ENCODE assay signal across 17 cellular contexts in the genomic region with DNA sequence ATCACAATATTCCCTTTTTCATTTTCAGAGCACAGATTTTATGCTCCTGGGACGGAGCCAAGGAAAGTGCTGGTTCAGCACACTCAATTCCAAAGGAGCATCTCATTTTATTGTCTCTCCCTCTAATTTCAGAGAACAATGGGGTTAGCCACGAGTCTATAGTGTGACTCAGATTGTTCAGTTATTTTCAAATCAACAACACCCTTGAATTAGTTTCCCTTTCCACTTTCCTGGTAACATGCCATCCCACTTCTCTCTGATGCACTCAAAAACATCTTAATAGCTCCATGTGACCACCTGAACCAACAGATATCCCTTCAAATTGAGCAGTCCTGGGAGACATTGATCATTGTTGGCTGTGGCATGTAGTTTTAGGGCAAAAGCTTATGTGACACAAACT.
A peak's percentile ranks its signal among the peaks of the same experiment; 100 is the strongest.
DNase-seq lines count a peak whose midpoint lies in the region; ATAC-seq, FAIRE-seq and TF ChIP-seq lines count a peak whose summit lies in the region.
"Had no signal": no experiment of that assay in that cellular context is flagged by ENCODE, and none has a peak within 500 bp of the region (broad histone marks: within the 10 kb centered on the region; RNA-seq: fewer than 3 reads in every experiment).

No MANE protein-coding gene starts in this region.

- 50% methylated on average over 2 of the region's 2 CpGs for WGBS in mammary epithelial cell (ENCODE audit: low coverage, missing lambda C conversion rate)

- H3K9me3 Mint-ChIP-seq in stimulated activated naive CD8-positive, alpha-beta T cell treated with anti-CD3 and anti-CD28 coated beads, Interleukin-15, amount 100 ng/mL, for 72 hours, result no peaks in the 10 kb centered on the region
- no peaks in the 10 kb centered on the region for H3K9me3 Mint-ChIP-seq in mesothelial cell of epicardium

- dilution Hi-C loops in mammary epithelial cell (cut with HindIII; ENCODE audit: low sequenced_read_pairs), result no loop called here

- H3K36me3 ChIP-seq in mammary epithelial cell (ENCODE audit: insufficient read depth, low read length), result no peaks in the 10 kb centered on the region

- CTCF ChIA-PET in mammary epithelial cell (lab: Charles Lee; ENCODE audit: low non-redundant PET), result no interaction called here

- no TSS peak for BruUV-seq in mammary epithelial cell (replicated peaks; lab: Mats Ljungman, UMichigan)

- H2AFZ ChIP-seq in mammary epithelial cell (ENCODE audit: low read depth, low read length), result peak overlapping the region; percentile 41
- H2AFZ ChIP-seq: PC-9 had no signal

- H4K20me1 ChIP-seq in mammary epithelial cell (ENCODE audit: insufficient read depth, low read length), result no peaks in the 10 kb centered on the region

- H3K9ac ChIP-seq in mammary epithelial cell (ENCODE audit: insufficient read depth, low read length), result no peak overlapping the region

- no peak overlapping the region for H3K4me2 ChIP-seq in mammary epithelial cell (ENCODE audit: insufficient read depth, low read depth, low read length)
- H3K4me2 ChIP-seq: PC-9 had no signal

- FAIRE-seq in urothelium cell line (lab: Jason Lieb, UNC), result no peak
- FAIRE-seq: K562 had no signal

- no peaks in the 10 kb centered on the region for H3K36me3 Mint-ChIP-seq in mesothelial cell of epicardium

- TF ChIP-seq CTCF in mammary epithelial cell (conservative IDR thresholded peaks at IDR 0.05 in 1 of 2, IDR thresholded peaks at IDR 0.05 in 1 of 2; ENCODE audit: extremely low read depth in 1 of 2, insufficient read depth in 1 of 2, low read depth in 1 of 2, low read length in 2 of 2), result no peak
- no peak for TF ChIP-seq CTCF in fibroblast of the aortic adventitia (IDR thresholded peaks at IDR 0.05; ENCODE audit: insufficient read depth, low read length)
- TF ChIP-seq CTCF in mesothelial cell of epicardium (IDR thresholded peaks at IDR 0.05; ENCODE audit: unreplicated experiment), result no peak

- in situ Hi-C loops in mammary epithelial cell (cut with MboI; ENCODE audit: low sequenced_read_pairs in 2 of 2), result no loop called here

- no peaks in the 10 kb centered on the region for H3K9me3 ChIP-seq in mammary epithelial cell (replicated peaks; ENCODE audit: insufficient read depth, low read length)

- intact Hi-C loops in mammary epithelial cell (cut with micrococcal nuclease), result no loop called here

- H3K4me1 ChIP-seq in mammary epithelial cell (ENCODE audit: insufficient read depth, low read length), result peaks cover 24% of the 10 kb centered on the region

- H3K4me3 ChIP-seq in mammary epithelial cell (replicated peaks in 1 of 3; ENCODE audit: insufficient read depth in 1 of 3, low read depth in 2 of 3, low read length in 3 of 3) (no peak overlapping the region), fibroblast of the aortic adventitia (ENCODE audit: low read depth, low read length) (no peak overlapping the region)
- H3K4me3 ChIP-seq: K562, PC-9 had no signal

- H3K27ac Mint-ChIP-seq in stimulated activated naive CD8-positive, alpha-beta T cell treated with anti-CD3 and anti-CD28 coated beads, Interleukin-15, amount 100 ng/mL, for 72 hours, result no peak overlapping the region
- H3K27ac Mint-ChIP-seq in mesothelial cell of epicardium, result no peak overlapping the region

- H3K4me1 Mint-ChIP-seq in stimulated activated naive CD8-positive, alpha-beta T cell treated with anti-CD3 and anti-CD28 coated beads, Interleukin-15, amount 100 ng/mL, for 72 hours, result peaks cover 21% of the 10 kb centered on the region
- H3K4me1 Mint-ChIP-seq in mesothelial cell of epicardium, result peaks cover 6% of the 10 kb centered on the region

- peak overlapping the region; percentile 10 to 56 for H3K4me3 Mint-ChIP-seq in stimulated activated naive CD8-positive, alpha-beta T cell treated with anti-CD3 and anti-CD28 coated beads, Interleukin-15, amount 100 ng/mL, for 72 hours
- H3K4me3 Mint-ChIP-seq in mesothelial cell of epicardium, result no peak overlapping the region

- peak; percentile 74 for ATAC-seq in stimulated activated naive CD8-positive, alpha-beta T cell treated with anti-CD3 and anti-CD28 coated beads, Interleukin-15, amount 100 ng/mL, for 72 hours
- no peak for ATAC-seq in stimulated activated naive CD8-positive, alpha-beta T cell treated with anti-CD3 and anti-CD28 coated beads, Interleukin-15, Interleukin-2, amounts not matched to agents 100 U/mL and 50 U/mL, for 24 hours
- ATAC-seq in HG03095 (IDR thresholded peaks at IDR 0.05; ENCODE audit: unreplicated experiment), result no peak
- ATAC-seq in HG02885 (IDR thresholded peaks at IDR 0.05; ENCODE audit: poor library complexity, unreplicated experiment), result no peak
- ATAC-seq: HCT116, K562 had no signal

- H3K79me2 ChIP-seq in mammary epithelial cell (ENCODE audit: insufficient read depth, low read length), result no peaks in the 10 kb centered on the region

- H3K27me3 Mint-ChIP-seq in stimulated activated naive CD8-positive, alpha-beta T cell treated with anti-CD3 and anti-CD28 coated beads, Interleukin-15, amount 100 ng/mL, for 72 hours, result peaks cover 51% of the 10 kb centered on the region
- H3K27me3 Mint-ChIP-seq in mesothelial cell of epicardium (ENCODE audit: low read depth), result no peaks in the 10 kb centered on the region

- H3K27me3 ChIP-seq in mammary epithelial cell (ENCODE audit: insufficient read depth, low read length), result peaks cover 1% of the 10 kb centered on the region

- H3K27ac ChIP-seq in mammary epithelial cell (ENCODE audit: insufficient read depth, low read depth, low read length), result no peak overlapping the region
- H3K27ac ChIP-seq: PC-9 had no signal

- no peak for DNase-seq in stimulated activated naive CD8-positive, alpha-beta T cell treated with anti-CD3 and anti-CD28 coated beads, Interleukin-15, amount 100 ng/mL, for 72 hours
- DNase-seq in stimulated activated naive CD8-positive, alpha-beta T cell treated with anti-CD3 and anti-CD28 coated beads, Interleukin-15, Interleukin-2, amounts not matched to agents 100 U/mL and 50 U/mL, for 24 hours, result no peak
- DNase-seq in mammary epithelial cell (peak; percentile 23), fibroblast of the aortic adventitia (ENCODE audit: low read depth) (peak; percentile 26), urothelium cell line (ENCODE audit: low spot score) (peak; percentile 35), mesothelial cell of epicardium (ENCODE audit: low spot score in 2 of 2, unreplicated experiment in 2 of 2) (no peak)
- DNase-seq: COR-L47, EL, NCI-H1436, NCI-H2029 treated with DMSO at 0.1 percent for 48 hours, NCI-H510A, NCI-H774, PC-9 had no signal

Comparison
In these comparisons a context has a peak if more than half of its experiments do, and no peak if none do; other contexts are left out.
1. DNase-seq: peak in mammary epithelial cell (single experiment), fibroblast of the aortic adventitia (single experiment) and urothelium cell line (single experiment); none in stimulated activated naive CD8-positive, alpha-beta T cell treated with anti-CD3 and anti-CD28 coated beads, Interleukin-15, amount 100 ng/mL, for 72 hours (0 of 2), stimulated activated naive CD8-positive, alpha-beta T cell treated with anti-CD3 and anti-CD28 coated beads, Interleukin-15, Interleukin-2, amounts not matched to agents 100 U/mL and 50 U/mL, for 24 hours (single experiment) and mesothelial cell of epicardium (0 of 2).